In the genomic region with DNA sequence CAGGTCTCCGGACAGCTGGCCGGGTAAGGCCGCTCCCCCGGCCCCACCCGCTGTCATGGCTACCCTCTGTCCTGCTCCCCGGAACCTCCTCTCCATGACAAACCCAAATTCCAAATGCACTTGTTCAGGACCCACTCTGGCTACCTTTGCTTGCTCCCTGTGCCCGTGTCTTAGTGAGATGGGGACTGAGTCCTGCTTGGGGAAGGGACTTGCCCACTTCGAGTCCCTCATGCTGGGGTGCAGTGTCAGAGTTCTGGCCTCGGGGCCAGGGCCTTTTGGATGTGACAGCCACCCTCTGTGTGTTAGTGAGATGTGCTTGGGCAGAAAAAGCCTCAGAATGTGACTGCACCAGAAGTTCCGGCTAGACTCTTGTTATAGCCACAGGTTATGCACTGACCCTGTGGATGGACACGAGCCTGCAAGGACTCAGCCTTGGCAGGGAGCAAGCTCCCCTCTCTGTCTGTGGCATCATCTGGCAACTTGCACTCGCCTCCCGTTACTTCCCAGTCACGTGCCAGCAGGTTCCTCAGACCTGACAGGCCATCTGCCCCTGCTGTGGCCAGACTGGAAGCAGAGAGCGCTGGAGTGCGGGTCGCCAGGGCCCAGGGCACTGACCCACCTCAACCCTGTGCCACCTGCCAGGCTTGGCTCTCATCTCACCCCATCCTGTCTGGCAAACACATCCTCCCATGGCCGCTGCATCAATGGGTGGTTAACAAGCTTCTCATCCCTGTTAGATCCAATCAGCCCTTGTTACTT, we compare ENCODE assay signal across 1 cellular context.
TF ChIP-seq lines count a peak whose summit lies in the region.

No MANE protein-coding gene starts in this region.

TF ChIP-seq in IMR-90, 13 proteins besides CTCF, POLR2A, EP300 and RAD21 (continued from another document):
- TF ChIP-seq, protein P1, sequence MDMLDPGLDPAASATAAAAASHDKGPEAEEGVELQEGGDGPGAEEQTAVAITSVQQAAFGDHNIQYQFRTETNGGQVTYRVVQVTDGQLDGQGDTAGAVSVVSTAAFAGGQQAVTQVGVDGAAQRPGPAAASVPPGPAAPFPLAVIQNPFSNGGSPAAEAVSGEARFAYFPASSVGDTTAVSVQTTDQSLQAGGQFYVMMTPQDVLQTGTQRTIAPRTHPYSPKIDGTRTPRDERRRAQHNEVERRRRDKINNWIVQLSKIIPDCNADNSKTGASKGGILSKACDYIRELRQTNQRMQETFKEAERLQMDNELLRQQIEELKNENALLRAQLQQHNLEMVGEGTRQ (IDR thresholded peaks at IDR 0.05; ENCODE audit: low read depth, low read length): no peak
